In genomic region chr18:45169610-45170009, GRCh38 we compare ENCODE assay signal across 12 cellular contexts.
DNase-seq lines count a peak whose midpoint lies in the region; ATAC-seq and TF ChIP-seq lines count a peak whose summit lies in the region.
"Had no signal": no experiment of that assay in that cellular context is flagged by ENCODE, and none has a peak within 500 bp of the region (broad histone marks: within the 10 kb centered on the region; RNA-seq: fewer than 3 reads in every experiment).

No MANE protein-coding gene starts in this region.

- H3K4me1 ChIP-seq in HEK293 (ENCODE audit: control insufficient read depth, insufficient read depth, low read length) (peaks cover 13% of the 10 kb centered on the region), RWPE2 (ENCODE audit: insufficient read depth, poor library complexity, severe bottlenecking) (peaks cover 42% of the 10 kb centered on the region), foreskin keratinocyte (peaks cover 26% of the 10 kb centered on the region)

- POLR2A ChIA-PET in HEK293 (lab: Yijun Ruan, JAX): no interaction called here

- DNase-seq in RWPE2 (ENCODE audit: low spot score): no peak
- peak; percentile 78 to 89 for DNase-seq in foreskin keratinocyte
- DNase-seq in stromal cell of bone marrow (ENCODE audit: low read depth): peak; percentile 96
- no peak for DNase-seq in iPS-NIHi11 (ENCODE audit: low spot score)
- DNase-seq in GDM1 (lab: John Stamatoyannopoulos, UW): no peak
- no peak for DNase-seq in mucosa of gallbladder (ENCODE audit: low spot score)
- DNase-seq: activated T-cell treated with anti-CD3 and anti-CD28 coated beads, Interleukin-2, amount 50 U/mL, for 24 hours; dorsolateral prefrontal cortex; NCI-H2029 treated with DMSO at 0.1 percent for 48 hours had no signal

- H3K9me3 ChIP-seq in HEK293 (ENCODE audit: control insufficient read depth, insufficient read depth, low read depth, low read length) (no peaks in the 10 kb centered on the region), RWPE2 (ENCODE audit: severe bottlenecking) (no peaks in the 10 kb centered on the region)

- H3K27ac ChIP-seq in HEK293 (ENCODE audit: extremely low read depth, low read depth, low read length) (0 out of 2 replicates have a peak overlapping the region, but pooled peaks have one; percentile 14), RWPE2 (ENCODE audit: poor library complexity, severe bottlenecking) (peak overlapping the region; percentile 77), foreskin keratinocyte (peak overlapping the region; percentile 88)
- H3K27ac ChIP-seq: dorsolateral prefrontal cortex had no signal

- ATAC-seq in RWPE2 (ENCODE audit: low read depth) (peak; percentile 42), foreskin keratinocyte (peak; percentile 79), HG03045 (IDR thresholded peaks at IDR 0.05; ENCODE audit: unreplicated experiment) (no peak)
- ATAC-seq: GM12878 had no signal

- H3K36me3 ChIP-seq in HEK293 (ENCODE audit: control insufficient read depth in 2 of 2, insufficient read depth in 1 of 2, low read length in 2 of 2): no peaks in the 10 kb centered on the region
- H3K36me3 ChIP-seq in RWPE2 (ENCODE audit: low read depth): no peaks in the 10 kb centered on the region

- H3K27me3 ChIP-seq in RWPE2 (ENCODE audit: insufficient read depth, poor library complexity, severe bottlenecking): no peaks in the 10 kb centered on the region
- H3K27me3 ChIP-seq in foreskin keratinocyte: no peaks in the 10 kb centered on the region
- H3K27me3 ChIP-seq: dorsolateral prefrontal cortex had no signal

- CTCF ChIA-PET in HEK293 (lab: Yijun Ruan, JAX): interaction anchor here (0.8 to 1.1 kb wide), 2 partner anchors 9 to 44 kb away, joined by 3 to 4 read pairs; no protein-coding TSS in a partner anchor

- H3K4me3 ChIP-seq in HEK293 (ENCODE audit: low read depth, low read length) (no peak overlapping the region), RWPE2 (ENCODE audit: severe bottlenecking) (no peak overlapping the region)
- H3K4me3 ChIP-seq: dorsolateral prefrontal cortex, GM12878 had no signal

- TF ChIP-seq CTCF in HEK293 (tag by site-specific recombination; IDR thresholded peaks at IDR 0.05) (no peak), RWPE2 (IDR thresholded peaks at IDR 0.05; ENCODE audit: poor library complexity, severe bottlenecking) (no peak), foreskin keratinocyte (conservative IDR thresholded peaks at IDR 0.05) (peak; percentile 37)

TF ChIP-seq in HEK293, 187 proteins besides CTCF, POLR2A, EP300 and RAD21:
- TF ChIP-seq ELK4 (IDR thresholded peaks at IDR 0.05; ENCODE audit: borderline replicate concordance, low read depth, low read length) (no peak), ZNF777 (tag by site-specific recombination; IDR thresholded peaks at IDR 0.05; ENCODE audit: borderline replicate concordance) (no peak), ZFP41 (tag by site-specific recombination; IDR thresholded peaks at IDR 0.05; ENCODE audit: borderline replicate concordance) (no peak), SP7 (tag by site-specific recombination; IDR thresholded peaks at IDR 0.05) (no peak), ZNF580 (tag by site-specific recombination; IDR thresholded peaks at IDR 0.05) (no peak), ZNF302 (tag by site-specific recombination; IDR thresholded peaks at IDR 0.05; ENCODE audit: low read depth) (no peak), OSR2 (tag by site-specific recombination; IDR thresholded peaks at IDR 0.05) (no peak), ZNF366 (tag by site-specific recombination; conservative IDR thresholded peaks at IDR 0.05) (no peak), ZNF324 (tag by site-specific recombination; IDR thresholded peaks at IDR 0.05) (no peak), ZNF211 (tag by site-specific recombination; IDR thresholded peaks at IDR 0.05; ENCODE audit: low read depth) (no peak), ZNF747 (tag by site-specific recombination; IDR thresholded peaks at IDR 0.05) (no peak)
TF ChIP-seq in HEK293: peak in this region for 0.

Comparison
In these comparisons a context has a peak if more than half of its experiments do, and no peak if none do; other contexts are left out.
1. H3K27ac ChIP-seq: peak in every context shown above with its lines; median percentile 88 in foreskin keratinocyte; 77 in RWPE2; 14 in HEK293.
2. DNase-seq: peak in foreskin keratinocyte (2 of 2) and stromal cell of bone marrow (single experiment); none in RWPE2 (single experiment), iPS-NIHi11 (single experiment), GDM1 (single experiment) and mucosa of gallbladder (single experiment).